ENCODE assay signal across 9 cellular contexts in genomic region chr1:27891196-27891889, GRCh38. TPM values are rescaled to one million over a fixed set of nuclear protein-coding genes. Genes with fewer than 3 reads are reported as not detected.
DNase-seq lines count a peak whose midpoint lies in the region; ATAC-seq and TF ChIP-seq lines count a peak whose summit lies in the region.
"Had no signal": no experiment of that assay in that cellular context is flagged by ENCODE, and none has a peak within 500 bp of the region (broad histone marks: within the 10 kb centered on the region; RNA-seq: fewer than 3 reads in every experiment).

No MANE protein-coding gene starts in this region.

- TF ChIP-seq CTCF in sigmoid colon (IDR thresholded peaks at IDR 0.05), result no peak

- TF ChIP-seq POLR2A in sigmoid colon (IDR thresholded peaks at IDR 0.05), result no peak

- no peak overlapping the region for H3K4me3 ChIP-seq in sigmoid colon

- H3K9me3 Mint-ChIP-seq in activated naive CD4-positive, alpha-beta T cell treated with anti-CD3 and anti-CD28 coated beads, Interleukin-2, amount 50 U/mL, for 72 hours, result no peaks in the 10 kb centered on the region

- H3K27ac ChIP-seq in sigmoid colon, result peak overlapping the region; percentile 17 to 61 (median 40)
- H3K27ac ChIP-seq: VCaP had no signal

- WGBS in sigmoid colon, 2 donors, result 58 to 69% methylated on average over 7 of the region's 7 CpGs

- H3K27me3 ChIP-seq in sigmoid colon, result no peaks in the 10 kb centered on the region

- peak overlapping the region; percentile 81 to 87 for H3K27ac Mint-ChIP-seq in activated naive CD4-positive, alpha-beta T cell treated with anti-CD3 and anti-CD28 coated beads, Interleukin-2, amount 50 U/mL, for 72 hours

- H3K4me1 ChIP-seq in sigmoid colon, result no peaks in the 10 kb centered on the region

- no peak for DNase-seq in activated naive CD4-positive, alpha-beta T cell treated with anti-CD3 and anti-CD28 coated beads, Interleukin-2, amount 50 U/mL, for 72 hours (ENCODE audit: low spot score in 2 of 2)
- DNase-seq in sigmoid colon (peak; percentile 62), NCI-H526 treated with DMSO at 0.1 percent for 48 hours (lab: John Stamatoyannopoulos, UW) (no peak), RKO (ENCODE audit: low spot score) (no peak)

- intact Hi-C loops in sigmoid colon (cut with DNase I), result no loop called here

- peaks cover 9 to 77% (median 27%) of the 10 kb centered on the region in 4 donors for H3K36me3 ChIP-seq in sigmoid colon

- peak; percentile 42 for ATAC-seq in GM18499 (IDR thresholded peaks at IDR 0.05; ENCODE audit: insufficient read depth, unreplicated experiment)
- ATAC-seq in HG03066 (IDR thresholded peaks at IDR 0.05; ENCODE audit: low read depth, unreplicated experiment), result peak; percentile 46
- ATAC-seq in activated naive CD4-positive, alpha-beta T cell treated with anti-CD3 and anti-CD28 coated beads, Interleukin-2, amount 50 U/mL, for 72 hours, result peak; percentile 53 to 64
- ATAC-seq in GM19328 (IDR thresholded peaks at IDR 0.05; ENCODE audit: unreplicated experiment), result no peak
- no peak for ATAC-seq in HG02970 (IDR thresholded peaks at IDR 0.05; ENCODE audit: low FRiP score, unreplicated experiment)

- peak; percentile 37 to 84 (median 54) for TF ChIP-seq EP300 in sigmoid colon (IDR thresholded peaks at IDR 0.05)

- peaks cover 21 to 50% of the 10 kb centered on the region in 2 donors for H3K36me3 Mint-ChIP-seq in activated naive CD4-positive, alpha-beta T cell treated with anti-CD3 and anti-CD28 coated beads, Interleukin-2, amount 50 U/mL, for 72 hours

- H3K9me3 ChIP-seq in sigmoid colon, result no peaks in the 10 kb centered on the region

RNA-seq across cellular contexts. Expression of gene THEMIS2, which starts 19.0 kb away (rescaled TPM):
- 10 to 100 TPM; 27.3 to 34.6 TPM for total RNA-seq in activated naive CD4-positive, alpha-beta T cell treated with anti-CD3 and anti-CD28 coated beads, Interleukin-2, amount 50 U/mL, for 72 hours
- 10 to 100 TPM; 13.7 to 23.5 (median 18.9) TPM for total RNA-seq in sigmoid colon
- 10 to 100 TPM in 2 of 3 donors, 1 to 10 TPM in 1; 9.0 to 32.2 (median 14.8) TPM for polyA plus RNA-seq in sigmoid colon

RNA-seq across cellular contexts. Expression of gene RPA2, which starts 23.0 kb away (rescaled TPM):
- 10 to 100 TPM; 69.4 to 88.2 TPM for total RNA-seq in activated naive CD4-positive, alpha-beta T cell treated with anti-CD3 and anti-CD28 coated beads, Interleukin-2, amount 50 U/mL, for 72 hours
- total RNA-seq in sigmoid colon, result 10 to 100 TPM; 13.8 to 30.0 (median 23.2) TPM
- 10 to 100 TPM; 26.4 to 34.9 (median 26.6) TPM for polyA plus RNA-seq in sigmoid colon

RNA-seq across cellular contexts. Expression of gene SMPDL3B, which starts 43.5 kb away (rescaled TPM):
- total RNA-seq in activated naive CD4-positive, alpha-beta T cell treated with anti-CD3 and anti-CD28 coated beads, Interleukin-2, amount 50 U/mL, for 72 hours, result 1 to 10 TPM in 1 of 2 donors, under 1 TPM in 1; 0.43 to 1.3 TPM
- under 1 TPM in 2 of 4 donors, not detected in 2; 0.28 to 0.71 TPM for total RNA-seq in sigmoid colon
- 10 to 100 TPM in 2 of 3 donors, 1 to 10 TPM in 1; 7.2 to 19.5 (median 13.6) TPM for polyA plus RNA-seq in sigmoid colon

Comparison
In these comparisons a context has a peak if more than half of its experiments do, and no peak if none do; other contexts are left out.
1. ATAC-seq: peak in GM18499 (single experiment), HG03066 (single experiment) and activated naive CD4-positive, alpha-beta T cell treated with anti-CD3 and anti-CD28 coated beads, Interleukin-2, amount 50 U/mL, for 72 hours (2 of 2); none in GM19328 (single experiment) and HG02970 (single experiment).